ENCODE assay signal across 12 cellular contexts in the genomic region with DNA sequence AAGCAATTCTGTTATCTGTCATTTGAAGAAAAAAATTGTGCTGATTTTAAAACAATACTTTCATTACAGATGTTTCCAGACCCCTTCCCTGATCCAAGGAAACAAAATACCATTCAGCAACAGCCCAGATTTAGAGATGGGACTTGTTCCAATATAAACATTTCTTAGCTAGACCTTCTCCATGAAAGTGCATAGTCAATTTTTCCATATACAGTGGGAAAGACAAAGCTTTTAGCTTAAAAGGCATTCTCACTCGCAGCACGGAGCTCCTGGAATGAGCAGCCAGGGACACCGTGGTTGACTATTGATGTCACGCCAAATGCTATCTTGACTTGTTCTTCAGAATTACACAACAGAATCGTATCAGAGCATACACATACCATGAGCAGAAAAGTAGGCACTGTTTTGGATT. TPM values are rescaled to one million over a fixed set of nuclear protein-coding genes. Genes with fewer than 3 reads are reported as not detected.
DNase-seq lines count a peak whose midpoint lies in the region; ATAC-seq and TF ChIP-seq lines count a peak whose summit lies in the region.
"Had no signal": no experiment of that assay in that cellular context is flagged by ENCODE, and none has a peak within 500 bp of the region (broad histone marks: within the 10 kb centered on the region; RNA-seq: fewer than 3 reads in every experiment).

No MANE protein-coding gene starts in this region.

- no peaks in the 10 kb centered on the region for H3K36me3 ChIP-seq in RWPE2 (ENCODE audit: low read depth)

- H3K4me3 ChIP-seq in RWPE2 (ENCODE audit: severe bottlenecking) (no peak overlapping the region), fibroblast of mammary gland (ENCODE audit: control insufficient read depth, low read depth, low read length) (no peak overlapping the region)

- H3K9me3 Mint-ChIP-seq in osteocyte (ENCODE audit: unreplicated experiment): no peaks in the 10 kb centered on the region

- peaks cover 22% of the 10 kb centered on the region for H3K36me3 Mint-ChIP-seq in osteocyte (ENCODE audit: unreplicated experiment)

- H3K27me3 Mint-ChIP-seq in osteocyte (ENCODE audit: unreplicated experiment): no peaks in the 10 kb centered on the region

- H3K4me3 Mint-ChIP-seq in osteocyte (ENCODE audit: unreplicated experiment): peak overlapping the region; percentile 48
- H3K4me3 Mint-ChIP-seq: B cell had no signal

- H3K9me3 ChIP-seq in RWPE2 (ENCODE audit: severe bottlenecking): no peaks in the 10 kb centered on the region

- ATAC-seq in RWPE2 (ENCODE audit: low read depth) (no peak), GM19397 (IDR thresholded peaks at IDR 0.05; ENCODE audit: unreplicated experiment) (no peak), GM18498 (IDR thresholded peaks at IDR 0.05; ENCODE audit: unreplicated experiment) (no peak)

- in situ Hi-C loops in GM13976 (cut with MboI; ENCODE audit: low sequenced_read_pairs, unreplicated experiment): no loop called here

- H3K27me3 ChIP-seq in RWPE2 (ENCODE audit: insufficient read depth, poor library complexity, severe bottlenecking): no peaks in the 10 kb centered on the region

- DNase-seq in A172 (ENCODE audit: low spot score): peak; percentile 41
- no peak for DNase-seq in RWPE2 (ENCODE audit: low spot score)
- peak; percentile 88 for DNase-seq in fibroblast of mammary gland (ENCODE audit: low read depth)
- no peak for DNase-seq in osteocyte (ENCODE audit: extremely low spot score, unreplicated experiment)
- DNase-seq in GM13976 (ENCODE audit: low spot score): no peak
- DNase-seq in activated naive CD4-positive, alpha-beta T cell (lab: John Stamatoyannopoulos, UW): no peak
- DNase-seq: activated CD4-positive, alpha-beta T cell treated with anti-CD3 and anti-CD28 coated beads for 48 hours; NCI-H1417 treated with DMSO at 0.1 percent for 48 hours; RPMI8226 had no signal

- peak overlapping the region; percentile 50 for H3K27ac ChIP-seq in RWPE2 (ENCODE audit: poor library complexity, severe bottlenecking)

- no peak for TF ChIP-seq CTCF in RWPE2 (IDR thresholded peaks at IDR 0.05; ENCODE audit: poor library complexity, severe bottlenecking)
- TF ChIP-seq CTCF in fibroblast of mammary gland (conservative IDR thresholded peaks at IDR 0.05; ENCODE audit: control insufficient read depth, insufficient read depth, low read depth, low read length): no peak
- no peak for TF ChIP-seq CTCF in osteocyte (IDR thresholded peaks at IDR 0.05)
- no peak for TF ChIP-seq CTCF in GM13976 (IDR thresholded peaks at IDR 0.05; ENCODE audit: borderline replicate concordance, control extremely low read depth, extremely low read depth, insufficient read depth, missing control alignments)

- H3K4me1 ChIP-seq in RWPE2 (ENCODE audit: insufficient read depth, poor library complexity, severe bottlenecking): peaks cover 30% of the 10 kb centered on the region

- H3K4me1 Mint-ChIP-seq in osteocyte (ENCODE audit: unreplicated experiment): peaks cover 75% of the 10 kb centered on the region
- H3K4me1 Mint-ChIP-seq: B cell had no signal

- peak overlapping the region; percentile 93 for H3K27ac Mint-ChIP-seq in osteocyte (ENCODE audit: unreplicated experiment)
- H3K27ac Mint-ChIP-seq: B cell had no signal

RNA-seq across cellular contexts. Expression of a gene that starts 21.5 kb away (rescaled TPM):
- 7.4 and 11.5 TPM in 2 replicates for total RNA-seq in A172 (2014; rRNA removed; shearing (Covaris generic))
- 209 and 220 TPM in 2 replicates for total RNA-seq in osteocyte
- total RNA-seq: B cell had no signal

Comparison
In these comparisons a context has a peak if more than half of its experiments do, and no peak if none do; other contexts are left out.
1. DNase-seq: peak in A172 (single experiment) and fibroblast of mammary gland (single experiment); none in RWPE2 (single experiment), osteocyte (single experiment), GM13976 (single experiment) and activated naive CD4-positive, alpha-beta T cell (0 of 4).
2. RNA of a gene that starts 21.5 kb away (total RNA-seq): 209 to 220 TPM in osteocyte; 7.4 to 11.5 TPM in A172; every median in the first group is over 10 times any median in the second.